In genomic region chr17:72846399-72846798, GRCh38 we compare ENCODE assay signal across 22 cellular contexts.
DNase-seq lines count a peak whose midpoint lies in the region; ATAC-seq and TF ChIP-seq lines count a peak whose summit lies in the region.
"Had no signal": no experiment of that assay in that cellular context is flagged by ENCODE, and none has a peak within 500 bp of the region (broad histone marks: within the 10 kb centered on the region; RNA-seq: fewer than 3 reads in every experiment).

No MANE protein-coding gene starts in this region.

- no peak for TF ChIP-seq CTCF in PC-3 (conservative IDR thresholded peaks at IDR 0.05; ENCODE audit: low read depth, low read length)
- no peak for TF ChIP-seq CTCF in GM13977 (IDR thresholded peaks at IDR 0.05; ENCODE audit: extremely low read depth, insufficient read depth, missing control alignments)

- no peaks in the 10 kb centered on the region for H3K9me3 ChIP-seq in PC-3 (ENCODE audit: low read length)
- H3K9me3 ChIP-seq: BLaER1 treated with 17β-estradiol and CSF1 and Interleukin-3, amounts not matched to agents 10 nM and 100 nM had no signal

- H3K36me3 ChIP-seq in PC-3 (ENCODE audit: low read depth, low read length), result no peaks in the 10 kb centered on the region

- CTCF ChIA-PET in PC-3 (lab: Charles Lee), result no interaction called here

- H3K4me1 ChIP-seq in PC-3 (ENCODE audit: insufficient read depth, low read length), result peaks cover 4% of the 10 kb centered on the region; the same call in 1 of the 2 replicates
- H3K4me1 ChIP-seq: BLaER1 treated with 17β-estradiol and CSF1 and Interleukin-3, amounts not matched to agents 10 nM and 100 nM had no signal

- no peak overlapping the region for H3K27ac ChIP-seq in PC-3 (ENCODE audit: low read length)
- H3K27ac ChIP-seq: BLaER1 treated with 17β-estradiol and CSF1 and Interleukin-3, amounts not matched to agents 10 nM and 100 nM; PC-9; RWPE1 had no signal

- intact Hi-C loops in PC-3 (cut with micrococcal nuclease), result no loop called here

- H3F3A ChIP-seq in PC-3 (ENCODE audit: low read length, unreplicated experiment), result no peaks in the 10 kb centered on the region

- DNase-seq in NCI-H345 (lab: John Stamatoyannopoulos, UW) (peak; percentile 26), NCI-H345 treated with DMSO at 0.1 percent for 48 hours (lab: John Stamatoyannopoulos, UW; ENCODE audit: unreplicated experiment) (no peak), DMS53 treated with DMSO at 0.1 percent for 48 hours (lab: John Stamatoyannopoulos, UW; ENCODE audit: unreplicated experiment) (peak; percentile 6), PC-3 (peak; percentile 51), myocyte (ENCODE audit: low read depth) (peak; percentile 53), GM13977 (ENCODE audit: low spot score) (no peak), DMS153 treated with DMSO at 0.1 percent for 48 hours (lab: John Stamatoyannopoulos, UW; ENCODE audit: unreplicated experiment) (no peak), RKO (ENCODE audit: low spot score) (no peak)
- DNase-seq: 8988T; Calu3; CD4-positive, alpha-beta memory T cell; DMS153; EL; GF-D8; KBM-7; NCI-H1105; NCI-H187; PC-9; T-cell had no signal

- no peaks in the 10 kb centered on the region for H4K20me1 ChIP-seq in PC-3 (ENCODE audit: low read length)
- H4K20me1 ChIP-seq: BLaER1 treated with 17β-estradiol and CSF1 and Interleukin-3, amounts not matched to agents 10 nM and 100 nM had no signal

- in situ Hi-C loops in GM13977 (cut with MboI; ENCODE audit: low pct_unique_long_range_greater_than_20kb, low sequenced_read_pairs, unreplicated experiment), result no loop called here

- no TSS peak for BruUV-seq in PC-3 (replicated peaks; lab: Mats Ljungman, UMichigan)

- POLR2A ChIA-PET in PC-3 (lab: Charles Lee; ENCODE audit: unreplicated experiment), result interaction anchor here (0.6 kb wide), 1 partner anchor 122 kb away, joined by 5 read pairs; no protein-coding TSS in a partner anchor

- no peak overlapping the region for H3K9ac ChIP-seq in PC-3 (ENCODE audit: low read length)
- H3K9ac ChIP-seq: BLaER1 treated with 17β-estradiol and CSF1 and Interleukin-3, amounts not matched to agents 10 nM and 100 nM had no signal

- H3K27me3 ChIP-seq in PC-3 (ENCODE audit: low read length), result no peaks in the 10 kb centered on the region
- H3K27me3 ChIP-seq: BLaER1 treated with 17β-estradiol and CSF1 and Interleukin-3, amounts not matched to agents 10 nM and 100 nM had no signal

- 0 out of 2 replicates have a peak, but pooled peaks have one; percentile 35 for ATAC-seq in PC-3
- ATAC-seq: SK-N-SH treated with all-trans-retinoic acid at 6 μM for 48 hours, T-cell had no signal

- no peak overlapping the region for H2AFZ ChIP-seq in PC-3 (ENCODE audit: low read length)
- H2AFZ ChIP-seq: PC-9 had no signal

- no peaks in the 10 kb centered on the region for H3K9me2 ChIP-seq in PC-3 (replicated peaks; ENCODE audit: low read length)

- no peak overlapping the region for H3K4me3 ChIP-seq in PC-3 (ENCODE audit: low read length)
- H3K4me3 ChIP-seq: BLaER1 treated with 17β-estradiol and CSF1 and Interleukin-3, amounts not matched to agents 10 nM and 100 nM; PC-9 had no signal

- H3K79me2 ChIP-seq in PC-3 (ENCODE audit: low read length), result no peaks in the 10 kb centered on the region

- H3K4me2 ChIP-seq in PC-3 (ENCODE audit: low read length), result no peak overlapping the region
- H3K4me2 ChIP-seq: BLaER1 treated with 17β-estradiol and CSF1 and Interleukin-3, amounts not matched to agents 10 nM and 100 nM; PC-9 had no signal

Comparison
In these comparisons a context has a peak if more than half of its experiments do, and no peak if none do; other contexts are left out.
1. DNase-seq: peak in NCI-H345 (single experiment), DMS53 treated with DMSO at 0.1 percent for 48 hours (single experiment), PC-3 (single experiment) and myocyte (single experiment); none in NCI-H345 treated with DMSO at 0.1 percent for 48 hours (single experiment), GM13977 (single experiment), DMS153 treated with DMSO at 0.1 percent for 48 hours (single experiment) and RKO (single experiment).